ENCODE assay signal across 33 cellular contexts in genomic region chr9:99488109-99489042, GRCh38.
A peak's percentile ranks its signal among the peaks of the same experiment; 100 is the strongest.
DNase-seq lines count a peak whose midpoint lies in the region; ATAC-seq, FAIRE-seq and TF ChIP-seq lines count a peak whose summit lies in the region.
"Had no signal": no experiment of that assay in that cellular context is flagged by ENCODE, and none has a peak within 500 bp of the region (broad histone marks: within the 10 kb centered on the region; RNA-seq: fewer than 3 reads in every experiment).

No MANE protein-coding gene starts in this region.

- H3K27me3 Mint-ChIP-seq in H9 (ENCODE audit: low read depth) = peaks cover 5% of the 10 kb centered on the region

- no peak overlapping the region for H2AFZ ChIP-seq in H9 (ENCODE audit: low read length)
- no peak overlapping the region for H2AFZ ChIP-seq in SK-N-SH (ENCODE audit: low read depth)
- H2AFZ ChIP-seq in HepG2 (ENCODE audit: low read length) = no peak overlapping the region

- TF ChIP-seq POLR2A in HepG2 (IDR thresholded peaks at IDR 0.05; ENCODE audit: insufficient read depth in 1 of 2, low read depth in 2 of 2, low read length in 2 of 2) = no peak

- no peak for TF ChIP-seq EP300 in SK-N-SH (IDR thresholded peaks at IDR 0.05; ENCODE audit: borderline replicate concordance in 1 of 2, low read depth in 1 of 2, low read length in 1 of 2)
- TF ChIP-seq EP300 in HepG2 (IDR thresholded peaks at IDR 0.05; ENCODE audit: low read depth in 2 of 2, low read length in 2 of 2) = no peak
- no peak for TF ChIP-seq EP300 in HepG2 (CRISPR knock-in tag; IDR thresholded peaks at IDR 0.05; ENCODE audit: borderline replicate concordance)

- no peak overlapping the region for H3K4ac ChIP-seq in H9 (ENCODE audit: low read depth, low read length)

- H4K8ac ChIP-seq in H9 (replicated peaks; ENCODE audit: insufficient read length, low read depth, low read length) = no peak overlapping the region

- 0 out of 2 replicates have a peak overlapping the region, but pooled peaks have one; percentile 3 for H3K4me2 ChIP-seq in BLaER1
- H3K4me2 ChIP-seq in H9 (ENCODE audit: insufficient read depth, insufficient read length, low read length) = no peak overlapping the region
- no peak overlapping the region for H3K4me2 ChIP-seq in SK-N-SH
- H3K4me2 ChIP-seq in HepG2 (ENCODE audit: low read depth, low read length) = no peak overlapping the region

- peaks cover 3% of the 10 kb centered on the region for H3F3A ChIP-seq in SK-N-SH (replicated peaks; ENCODE audit: insufficient read depth)

- no peaks in the 10 kb centered on the region for H3K9me2 ChIP-seq in SK-N-SH

- no TSS peak for BruUV-seq in HepG2 (replicated peaks; lab: Mats Ljungman, UMichigan)

- ATAC-seq in GM18858 (IDR thresholded peaks at IDR 0.05; ENCODE audit: unreplicated experiment) (no peak), HepG2 (no peak)
- ATAC-seq: esophagus mucosa, heart left ventricle, right lobe of liver had no signal

- no CpG with 5 or more reads among the region's 7 CpGs for WGBS in H9 (ENCODE audit: extremely low coverage, insufficient read length, low lambda C conversion rate)
- 68% methylated on average over 7 of the region's 7 CpGs for WGBS in SK-N-SH (ENCODE audit: low lambda C conversion rate)
- 13% methylated on average over 7 of the region's 7 CpGs for WGBS in HepG2 (ENCODE audit: low lambda C conversion rate)

- in situ Hi-C loops in HepG2 (cut with HindIII; ENCODE audit: extremely low pct_ligation_motif_present, low pct_unique_long_range_greater_than_20kb) = no loop called here

- H3K4me3 ChIP-seq in BLaER1 (no peak overlapping the region), SK-N-SH (ENCODE audit: low read depth in 2 of 2, low read length in 1 of 2) (no peak overlapping the region), HepG2 (replicated peaks in 1 of 3; ENCODE audit: insufficient read depth in 1 of 3, low read depth in 2 of 3, low read length in 3 of 3) (no peak overlapping the region), colonic mucosa (no peak overlapping the region)
- H3K4me3 ChIP-seq: ascending aorta, heart left ventricle, prostate gland, right lobe of liver, SJCRH30, spleen, stomach, vagina had no signal

- H3K4me1 ChIP-seq in BLaER1 (peaks cover 54% of the 10 kb centered on the region), H9 (ENCODE audit: insufficient read depth, low read length) (peaks cover 11% of the 10 kb centered on the region), SK-N-SH (ENCODE audit: control insufficient read depth in 1 of 2, insufficient read depth in 2 of 2, low read depth in 1 of 2, low read length in 1 of 2) (peaks cover 0 to 38% of the 10 kb centered on the region in 2 experiments; a peak in 2 of 4 replicates), HepG2 (ENCODE audit: insufficient read depth, low read length) (no peaks in the 10 kb centered on the region), colonic mucosa (no peaks in the 10 kb centered on the region)
- H3K4me1 ChIP-seq: ascending aorta, heart left ventricle, prostate gland, right lobe of liver, SJCRH30, stomach, vagina had no signal

- DNase-seq in H9 = peak; percentile 43
- DNase-seq in SK-N-SH = peak; percentile 44
- peak; percentile 42 for DNase-seq in iPS-NIHi11 (ENCODE audit: low spot score)
- DNase-seq in 8988T = no peak
- no peak for DNase-seq in HepG2 (ENCODE audit: low spot score)
- no peak for DNase-seq in colonic mucosa
- DNase-seq: activated CD4-positive, alpha-beta T cell treated with anti-CD3 and anti-CD28 coated beads, Interleukin-2, amount 50 U/mL, for 1 hour; activated effector memory CD4-positive, alpha-beta T cell treated with anti-CD3 and anti-CD28 coated beads, Interleukin-2, amount 50 U/mL, for 16 hours; activated naive CD8-positive, alpha-beta T cell treated with anti-CD3 and anti-CD28 coated beads, Interleukin-2, amount 10 ng/mL, durations not matched to agents 7 days and 5 days; activated T-cell treated with anti-CD3 and anti-CD28 coated beads, Interleukin-2, amount 50 U/mL, for 1 hour; AML-193; CD4-positive, alpha-beta T cell; DND-41; heart left ventricle; kidney; midbrain; naive B cell; NCI-H1694; occipital lobe; right lobe of liver; SJCRH30; spleen; stimulated activated CD4-positive, alpha-beta T cell treated with anti-CD3 and anti-CD28 coated beads, Interleukin-2, amount 100 ng/mL, for 24 hours; stomach had no signal

- no peak overlapping the region for H3K27ac ChIP-seq in BLaER1
- no peak overlapping the region for H3K27ac ChIP-seq in H9 (ENCODE audit: insufficient read length, low read depth, low read length)
- H3K27ac ChIP-seq in SK-N-SH (ENCODE audit: low read depth in 2 of 2, low read length in 1 of 2) = peak overlapping the region in 1 of 2 experiments; percentile 87; a peak in 2 of 4 replicates
- no peak overlapping the region for H3K27ac ChIP-seq in HepG2 (ENCODE audit: extremely low read length, insufficient read depth, low read length)
- H3K27ac ChIP-seq in colonic mucosa = no peak overlapping the region
- H3K27ac ChIP-seq: ascending aorta, heart left ventricle, prostate gland, right lobe of liver, SJCRH30, spleen, stomach, vagina had no signal

- no peak overlapping the region for H3K14ac ChIP-seq in H9 (ENCODE audit: insufficient read depth, low read length)

- H2BK120ac ChIP-seq in H9 (ENCODE audit: low read depth, low read length, poor library complexity, severe bottlenecking) = no peak overlapping the region

- no peak overlapping the region for H4K5ac ChIP-seq in H9 (ENCODE audit: insufficient read length, low read depth, low read length)

- no peak for FAIRE-seq in HepG2 (lab: Jason Lieb, UNC)
- FAIRE-seq: D721Med, H54, kidney had no signal

- no peak overlapping the region for H2BK20ac ChIP-seq in H9 (ENCODE audit: low read depth, low read length, poor library complexity, severe bottlenecking)

- H2BK12ac ChIP-seq in H9 (ENCODE audit: insufficient read length, low read depth, low read length) = no peak overlapping the region

- H3K23ac ChIP-seq in H9 (ENCODE audit: insufficient read length, low read depth, low read length) = no peak overlapping the region

- H2BK5ac ChIP-seq in H9 (ENCODE audit: insufficient read length, low read length) = no peak overlapping the region

- H3K18ac ChIP-seq in H9 (ENCODE audit: insufficient read length, low read depth, low read length) = no peak overlapping the region

- H3K4me3 Mint-ChIP-seq in H9 = peak overlapping the region in 1 of 2 experiments; percentile 25; a peak in 2 of 5 replicates
- H3K4me3 Mint-ChIP-seq: activated naive CD8-positive, alpha-beta T cell treated with anti-CD3 and anti-CD28 coated beads, Interleukin-2, amount 10 ng/mL, durations not matched to agents 7 days and 5 days; CD4-positive, alpha-beta T cell; dendritic cell treated with granulocyte-macrophage colony-stimulating factor and Interleukin-4, amounts not matched to agents 40 ng/mL and 50 ng/mL, for 4 days; naive B cell had no signal

- no peak for TF ChIP-seq RAD21 in SK-N-SH (IDR thresholded peaks at IDR 0.05; ENCODE audit: low read length)
- no peak for TF ChIP-seq RAD21 in HepG2 (CRISPR knock-in tag; IDR thresholded peaks at IDR 0.05)

- no peaks in the 10 kb centered on the region for H3K79me2 ChIP-seq in H9 (ENCODE audit: insufficient read depth, low read length)
- H3K79me2 ChIP-seq in SK-N-SH (ENCODE audit: insufficient read depth) = no peaks in the 10 kb centered on the region
- H3K79me2 ChIP-seq in HepG2 (ENCODE audit: insufficient read depth, low read length) = no peaks in the 10 kb centered on the region

- POLR2A ChIA-PET in SK-N-SH (lab: Yijun Ruan, JAX) (interaction anchor here (0.7 to 1.6 kb wide), 2 partner anchors 9 to 23 kb away, joined by 4 to 8 read pairs; no protein-coding TSS in a partner anchor), HepG2 (lab: Yijun Ruan, JAX) (no interaction called here)

- no peaks in the 10 kb centered on the region for H3K79me1 ChIP-seq in H9 (ENCODE audit: insufficient read depth, low read depth, low read length, poor library complexity, severe bottlenecking)

- H3K27ac Mint-ChIP-seq in H9 = peak overlapping the region in 1 of 3 experiments; percentile 50; a peak in 3 of 7 replicates
- H3K27ac Mint-ChIP-seq: activated naive CD8-positive, alpha-beta T cell treated with anti-CD3 and anti-CD28 coated beads, Interleukin-2, amount 10 ng/mL, durations not matched to agents 7 days and 5 days; CD4-positive, alpha-beta T cell; dendritic cell treated with granulocyte-macrophage colony-stimulating factor and Interleukin-4, amounts not matched to agents 40 ng/mL and 50 ng/mL, for 4 days had no signal

- no peak overlapping the region for H3T11ph ChIP-seq in H9 (ENCODE audit: low read length)

- H3K36me3 Mint-ChIP-seq in H9 (ENCODE audit: insufficient read depth in 1 of 3, low read depth in 3 of 3) = no peaks in the 10 kb centered on the region
- H3K36me3 Mint-ChIP-seq: activated naive CD8-positive, alpha-beta T cell treated with anti-CD3 and anti-CD28 coated beads, Interleukin-2, amount 10 ng/mL, durations not matched to agents 7 days and 5 days; naive B cell had no signal

- no peak overlapping the region for H4K91ac ChIP-seq in H9 (ENCODE audit: insufficient read length, low read depth, low read length)

- H3K9ac ChIP-seq in BLaER1 (no peak overlapping the region), H9 (ENCODE audit: extremely low read depth, insufficient read length, low read length) (no peak overlapping the region), SK-N-SH (no peak overlapping the region), HepG2 (ENCODE audit: insufficient read depth, low read depth, low read length) (no peak overlapping the region), colonic mucosa (ENCODE audit: low read depth in 2 of 2, low read length in 2 of 2) (no peak overlapping the region)

- CTCF ChIA-PET in SK-N-SH (lab: Yijun Ruan, JAX) (interaction anchor here (0.9 to 3.3 kb wide), 4 partner anchors 10 to 21 kb away, joined by 3 to 18 read pairs (median 5); no protein-coding TSS in a partner anchor), HepG2 (lab: Yijun Ruan, JAX; ENCODE audit: low intra/inter-chr PET ratio, low total read pairs) (no interaction called here)

- no peaks in the 10 kb centered on the region for H4K20me1 ChIP-seq in BLaER1
- no peaks in the 10 kb centered on the region for H4K20me1 ChIP-seq in H9 (ENCODE audit: control insufficient read depth, insufficient read depth, insufficient read length)
- no peaks in the 10 kb centered on the region for H4K20me1 ChIP-seq in SK-N-SH (ENCODE audit: insufficient read depth)
- H4K20me1 ChIP-seq in HepG2 (ENCODE audit: insufficient read depth, low read length) = no peaks in the 10 kb centered on the region

- H3K4me1 Mint-ChIP-seq in H9 = peaks cover 33 to 45% of the 10 kb centered on the region in 2 experiments

- H3K36me3 ChIP-seq in BLaER1 = no peaks in the 10 kb centered on the region
- H3K36me3 ChIP-seq in SK-N-SH (replicated peaks in 1 of 2; ENCODE audit: control insufficient read depth in 1 of 2, insufficient read depth in 2 of 2, low read length in 1 of 2) = no peaks in the 10 kb centered on the region
- no peaks in the 10 kb centered on the region for H3K36me3 ChIP-seq in HepG2 (replicated peaks in 1 of 2; ENCODE audit: control insufficient read depth in 1 of 2, insufficient read depth in 2 of 2, low read length in 2 of 2)
- no peaks in the 10 kb centered on the region for H3K36me3 ChIP-seq in colonic mucosa
- H3K36me3 ChIP-seq: ascending aorta, heart left ventricle, prostate gland, right lobe of liver, SJCRH30, spleen, stomach, vagina had no signal

- intact Hi-C loops in HepG2 (cut with micrococcal nuclease; ENCODE audit: unreplicated experiment) = no loop called here
- intact Hi-C loops in colonic mucosa (cut with DNase I) = no loop called here

- no peaks in the 10 kb centered on the region for H3K27me3 ChIP-seq in BLaER1
- H3K27me3 ChIP-seq in H9 (ENCODE audit: insufficient read depth, low read length) = no peaks in the 10 kb centered on the region
- H3K27me3 ChIP-seq in SK-N-SH (ENCODE audit: insufficient read depth) = no peaks in the 10 kb centered on the region
- peaks cover 0 to 3% of the 10 kb centered on the region in 2 experiments; a peak in 1 of 5 replicates for H3K27me3 ChIP-seq in HepG2 (ENCODE audit: control insufficient read depth in 1 of 2, insufficient read depth in 2 of 2, low read length in 2 of 2)
- no peaks in the 10 kb centered on the region for H3K27me3 ChIP-seq in colonic mucosa
- H3K27me3 ChIP-seq: ascending aorta, heart left ventricle, right lobe of liver, SJCRH30, spleen, stomach, vagina had no signal

- no peak overlapping the region for H2BK15ac ChIP-seq in H9 (ENCODE audit: low read depth, low read length)

- no peaks in the 10 kb centered on the region for H3K9me3 Mint-ChIP-seq in H9
- H3K9me3 Mint-ChIP-seq: activated naive CD8-positive, alpha-beta T cell treated with anti-CD3 and anti-CD28 coated beads, Interleukin-2, amount 10 ng/mL, durations not matched to agents 7 days and 5 days; CD4-positive, alpha-beta T cell; dendritic cell treated with granulocyte-macrophage colony-stimulating factor and Interleukin-4, amounts not matched to agents 40 ng/mL and 50 ng/mL, for 4 days had no signal

- H3K9me3 ChIP-seq in BLaER1 = no peaks in the 10 kb centered on the region
- no peaks in the 10 kb centered on the region for H3K9me3 ChIP-seq in H9 (ENCODE audit: control insufficient read depth, low read depth, low read length)
- H3K9me3 ChIP-seq in SK-N-SH = no peaks in the 10 kb centered on the region
- H3K9me3 ChIP-seq in HepG2 (ENCODE audit: low read length) = no peaks in the 10 kb centered on the region
- no peaks in the 10 kb centered on the region for H3K9me3 ChIP-seq in colonic mucosa
- H3K9me3 ChIP-seq: ascending aorta, prostate gland, right lobe of liver, SJCRH30, vagina had no signal

- H2AK5ac ChIP-seq in H9 (ENCODE audit: insufficient read length, low read length) = no peak overlapping the region

- H3K23me2 ChIP-seq in H9 (ENCODE audit: insufficient read length, low read depth, low read length, poor library complexity, severe bottlenecking) = no peaks in the 10 kb centered on the region

- H3K56ac ChIP-seq in H9 (ENCODE audit: insufficient read length, low read depth, low read length) = no peak overlapping the region

- TF ChIP-seq CTCF in H9 (conservative IDR thresholded peaks at IDR 0.05) (no peak), SK-N-SH (IDR thresholded peaks at IDR 0.05) (no peak), HepG2 (CRISPR knock-in tag; IDR thresholded peaks at IDR 0.05) (no peak), colonic mucosa (IDR thresholded peaks at IDR 0.05) (no peak)

Comparison
In these comparisons a context has a peak if more than half of its experiments do, and no peak if none do; other contexts are left out.
1. DNase-seq: peak in H9 (single experiment), SK-N-SH (single experiment) and iPS-NIHi11 (single experiment); none in 8988T (single experiment), HepG2 (single experiment) and colonic mucosa (single experiment).